Comparison of ENCODE assay signal across 8 cellular contexts in the genomic region with DNA sequence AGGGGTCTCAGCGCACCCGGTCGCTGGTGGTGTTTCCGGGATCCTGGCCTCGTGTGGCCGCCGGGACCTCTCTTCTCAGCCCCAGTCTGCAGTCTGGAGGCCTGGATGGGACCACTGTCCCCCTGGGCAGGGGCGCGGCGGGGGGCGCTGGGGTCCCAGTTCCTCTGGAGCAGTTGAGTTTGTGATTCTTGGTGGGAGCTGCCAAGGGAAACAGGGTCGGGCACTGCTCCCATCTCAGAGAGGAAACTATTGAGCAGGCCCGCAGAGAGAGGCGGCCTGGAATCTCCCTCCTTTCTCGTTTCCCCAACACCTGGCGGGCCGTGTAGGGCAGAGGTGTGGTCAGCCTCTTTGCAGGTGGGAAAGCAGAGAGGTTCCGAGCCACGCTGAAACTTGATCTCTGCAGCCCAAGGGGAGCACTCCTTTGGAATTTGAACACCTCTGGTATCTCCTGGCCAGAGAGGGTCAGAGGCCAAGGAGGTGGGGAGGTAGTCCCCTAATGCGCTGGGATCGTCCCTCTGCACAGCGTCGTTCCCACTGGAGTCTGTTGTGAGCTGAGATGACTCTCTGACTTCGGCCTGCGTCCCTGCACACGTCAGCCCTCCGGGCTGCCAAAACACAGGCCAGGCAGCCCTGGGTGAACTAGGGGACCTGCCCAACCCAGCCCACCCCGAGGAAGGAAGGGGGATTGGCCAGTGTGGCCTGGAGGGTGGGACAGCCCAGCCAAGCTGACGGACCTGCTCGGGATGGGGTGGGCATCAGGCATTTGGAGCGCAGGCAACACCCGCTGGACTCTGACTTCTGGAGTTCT. TPM values are rescaled to one million over a fixed set of nuclear protein-coding genes. Genes with fewer than 3 reads are reported as not detected.
DNase-seq lines count a peak whose midpoint lies in the region; ATAC-seq and TF ChIP-seq lines count a peak whose summit lies in the region.

No MANE protein-coding gene starts in this region.

- no peaks in the 10 kb centered on the region for H3K9me3 ChIP-seq in stomach smooth muscle (ENCODE audit: control insufficient read depth in 2 of 2, low read length in 2 of 2)

- peak overlapping the region; percentile 52 for H3K4me3 ChIP-seq in NB4 (ENCODE audit: low read depth, low read length)
- H3K4me3 ChIP-seq in stomach smooth muscle (ENCODE audit: low read length in 2 of 2), result peak overlapping the region; percentile 83 to 92

- ATAC-seq in activated CD8-positive, alpha-beta memory T cell treated with anti-CD3 and anti-CD28 coated beads, Interleukin-2, amount 10 ng/mL, durations not matched to agents 7 days and 5 days, result no peak
- ATAC-seq in left colon, result peak; percentile 40
- ATAC-seq in GM18861 (IDR thresholded peaks at IDR 0.05; ENCODE audit: unreplicated experiment), result no peak

- H3K9ac ChIP-seq in stomach smooth muscle (ENCODE audit: low read length in 2 of 2), result peak overlapping the region; percentile 61 to 76

- peaks cover 31% of the 10 kb centered on the region for H3K36me3 Mint-ChIP-seq in activated CD8-positive, alpha-beta memory T cell treated with anti-CD3 and anti-CD28 coated beads, Interleukin-2, amount 10 ng/mL, durations not matched to agents 7 days and 5 days

- CTCF ChIA-PET in activated CD8-positive, alpha-beta memory T cell treated with anti-CD3 and anti-CD28 coated beads, Interleukin-2, amount 10 ng/mL, durations not matched to agents 7 days and 5 days (lab: Charles Lee), result interaction anchor here (0.5 to 12.5 kb wide), 20 partner anchors 14 to 79 kb away, joined by 3 to 196 read pairs (median 6); a partner anchor contains a TSS

- TF ChIP-seq CTCF in NB4 (IDR thresholded peaks at IDR 0.05; ENCODE audit: low read depth, low read length) (no peak), GM13977 (IDR thresholded peaks at IDR 0.05; ENCODE audit: extremely low read depth, insufficient read depth, missing control alignments) (no peak)

- H3K4me1 ChIP-seq in stomach smooth muscle (ENCODE audit: control insufficient read depth, insufficient read depth, low read length), result peaks cover 66% of the 10 kb centered on the region

- intact Hi-C loops in left colon (cut with DNase I, micrococcal nuclease), result no loop called here

- no peaks in the 10 kb centered on the region for H3K36me3 ChIP-seq in stomach smooth muscle (ENCODE audit: control insufficient read depth in 2 of 2, insufficient read depth in 2 of 2, low read length in 2 of 2)

- H3K27me3 Mint-ChIP-seq in activated CD8-positive, alpha-beta memory T cell treated with anti-CD3 and anti-CD28 coated beads, Interleukin-2, amount 10 ng/mL, durations not matched to agents 7 days and 5 days, result no peaks in the 10 kb centered on the region

- no peak for DNase-seq in activated CD8-positive, alpha-beta memory T cell treated with anti-CD3 and anti-CD28 coated beads, Interleukin-2, amount 10 ng/mL, durations not matched to agents 7 days and 5 days
- DNase-seq in activated CD8-positive, alpha-beta memory T cell treated with anti-CD3 and anti-CD28 coated beads, Interleukin-2, amount 50 U/mL, for 48 hours, result no peak
- DNase-seq in NB4 (ENCODE audit: low read depth), result no peak
- DNase-seq in caudate nucleus (lab: John Stamatoyannopoulos, UW), result peak in 1 of 61 donors; percentile 51
- peak in 1 of 2 donors; percentile 46 for DNase-seq in left colon
- DNase-seq in GM13977 (ENCODE audit: low spot score), result no peak

- H3K27ac ChIP-seq in caudate nucleus (ENCODE audit: low read depth, low read length) (peak overlapping the region; percentile 40), stomach smooth muscle (ENCODE audit: low read length) (peak overlapping the region; percentile 91)

- H3K27ac Mint-ChIP-seq in activated CD8-positive, alpha-beta memory T cell treated with anti-CD3 and anti-CD28 coated beads, Interleukin-2, amount 10 ng/mL, durations not matched to agents 7 days and 5 days, result peak overlapping the region; percentile 90

- TF ChIP-seq POLR2A in NB4 (IDR thresholded peaks at IDR 0.05; ENCODE audit: extremely low read depth, insufficient read length), result no peak

- in situ Hi-C loops in GM13977 (cut with MboI; ENCODE audit: low pct_unique_long_range_greater_than_20kb, low sequenced_read_pairs, unreplicated experiment), result no loop called here

- peaks cover 69% of the 10 kb centered on the region for H3K4me1 Mint-ChIP-seq in activated CD8-positive, alpha-beta memory T cell treated with anti-CD3 and anti-CD28 coated beads, Interleukin-2, amount 10 ng/mL, durations not matched to agents 7 days and 5 days

- no peaks in the 10 kb centered on the region for H3K9me3 Mint-ChIP-seq in activated CD8-positive, alpha-beta memory T cell treated with anti-CD3 and anti-CD28 coated beads, Interleukin-2, amount 10 ng/mL, durations not matched to agents 7 days and 5 days (ENCODE audit: low read depth)

- no peaks in the 10 kb centered on the region for H3K27me3 ChIP-seq in stomach smooth muscle (ENCODE audit: control insufficient read depth in 1 of 2, insufficient read depth in 2 of 2, low read length in 2 of 2)

- peak overlapping the region; percentile 85 for H3K4me3 Mint-ChIP-seq in activated CD8-positive, alpha-beta memory T cell treated with anti-CD3 and anti-CD28 coated beads, Interleukin-2, amount 10 ng/mL, durations not matched to agents 7 days and 5 days

RNA-seq across cellular contexts. Expression of a gene that starts 0.8 kb away (rescaled TPM):
- total RNA-seq in activated CD8-positive, alpha-beta memory T cell treated with anti-CD3 and anti-CD28 coated beads, Interleukin-2, amount 10 ng/mL, durations not matched to agents 7 days and 5 days, result 10 to 100 TPM; 42.4 to 64.1 TPM
- 1 to 10 TPM; 2.8 to 3.7 TPM for total RNA-seq in left colon

RNA-seq across cellular contexts. Expression of a gene that starts 49.0 kb away (rescaled TPM):
- 10 to 100 TPM; 43.6 to 44.1 TPM for total RNA-seq in activated CD8-positive, alpha-beta memory T cell treated with anti-CD3 and anti-CD28 coated beads, Interleukin-2, amount 10 ng/mL, durations not matched to agents 7 days and 5 days
- total RNA-seq in left colon, result 10 to 100 TPM; 16.2 to 19.3 TPM

RNA-seq across cellular contexts. Expression of a gene that starts 59.9 kb away (rescaled TPM):
- total RNA-seq in activated CD8-positive, alpha-beta memory T cell treated with anti-CD3 and anti-CD28 coated beads, Interleukin-2, amount 10 ng/mL, durations not matched to agents 7 days and 5 days, result 100 to 1,000 TPM in 1 of 2 experiments, 10 to 100 TPM in 1; 96.6 to 106 TPM
- total RNA-seq in left colon, result 10 to 100 TPM; 57.5 to 61.8 TPM

Comparison
In these comparisons a context has a peak if more than half of its experiments do, and no peak if none do; other contexts are left out.
1. RNA of a gene that starts 0.8 kb away (total RNA-seq): 42.4 to 64.1 TPM in activated CD8-positive, alpha-beta memory T cell treated with anti-CD3 and anti-CD28 coated beads, Interleukin-2, amount 10 ng/mL, durations not matched to agents 7 days and 5 days; 2.8 to 3.7 TPM in left colon; every median in the first group is over 4 times any median in the second.